Comparison of ENCODE assay signal across 14 cellular contexts in the genomic region with DNA sequence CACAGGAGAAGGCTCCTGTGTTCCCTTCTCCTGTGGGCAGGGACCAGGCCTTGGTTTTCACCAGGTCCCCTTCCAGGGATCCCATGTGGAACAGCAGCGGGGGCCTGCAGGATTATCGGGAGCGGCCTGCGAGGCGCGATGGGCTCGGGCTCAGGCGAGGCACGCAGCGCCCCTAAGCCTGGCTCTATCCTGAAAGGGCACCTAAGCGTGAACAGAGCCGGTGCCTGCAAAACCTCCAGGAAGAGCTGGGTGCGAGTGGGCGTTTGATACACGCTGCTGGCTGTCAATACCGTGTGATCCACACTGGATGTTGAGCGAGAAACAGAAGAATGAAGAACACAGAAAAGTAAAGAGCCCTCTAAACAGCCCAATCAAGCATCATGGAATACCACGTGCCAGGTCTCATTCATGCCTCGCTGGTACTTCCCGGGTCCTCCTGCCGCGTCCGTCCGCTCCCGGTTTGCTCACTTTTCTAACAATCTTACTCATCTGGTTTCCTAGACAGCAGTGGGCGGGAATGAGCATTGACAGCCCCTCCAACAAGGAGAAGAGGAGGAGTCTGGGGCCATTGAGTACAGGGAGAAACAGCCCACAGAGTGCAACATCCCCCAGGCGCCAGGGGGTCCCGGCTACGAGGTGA. TPM values are rescaled to one million over a fixed set of nuclear protein-coding genes. Genes with fewer than 3 reads are reported as not detected.
A peak's percentile ranks its signal among the peaks of the same experiment; 100 is the strongest.
DNase-seq lines count a peak whose midpoint lies in the region; ATAC-seq and TF ChIP-seq lines count a peak whose summit lies in the region.
"Had no signal": no experiment of that assay in that cellular context is flagged by ENCODE, and none has a peak within 500 bp of the region (broad histone marks: within the 10 kb centered on the region; RNA-seq: fewer than 3 reads in every experiment).

No MANE protein-coding gene starts in this region.

- H3K27ac Mint-ChIP-seq in HFFc6: peak overlapping the region; percentile 93

- intact Hi-C loops in left lung (cut with DNase I): no loop called here
- intact Hi-C loops in spleen (cut with DNase I; ENCODE audit: low total_unique reads): no loop called here

- no peak for TF ChIP-seq POLR2A in spleen (IDR thresholded peaks at IDR 0.05)

- no peaks in the 10 kb centered on the region for H3K27me3 ChIP-seq in left lung
- H3K27me3 ChIP-seq in spleen (replicated peaks in 1 of 7): no peaks in the 10 kb centered on the region

- TF ChIP-seq CTCF in HFFc6 (IDR thresholded peaks at IDR 0.05): no peak
- TF ChIP-seq CTCF in choroid plexus epithelial cell (conservative IDR thresholded peaks at IDR 0.05; ENCODE audit: low read depth, low read length): no peak
- TF ChIP-seq CTCF in left lung (IDR thresholded peaks at IDR 0.05): no peak
- TF ChIP-seq CTCF in spleen (IDR thresholded peaks at IDR 0.05 in 8 of 11, conservative IDR thresholded peaks at IDR 0.05 in 3 of 11): no peak

- peaks cover 70% of the 10 kb centered on the region for H3K4me1 Mint-ChIP-seq in HFFc6 (ENCODE audit: low read depth)

- peaks cover 4% of the 10 kb centered on the region; the same call in 1 of the 2 replicates for H3K27me3 Mint-ChIP-seq in HFFc6 (ENCODE audit: insufficient read depth)

- no peak overlapping the region for H3K4me3 ChIP-seq in choroid plexus epithelial cell (ENCODE audit: low read depth, low read length)
- H3K4me3 ChIP-seq in left lung: no peak overlapping the region
- H3K4me3 ChIP-seq in spleen: no peak overlapping the region
- H3K4me3 ChIP-seq: lower lobe of right lung had no signal

- ATAC-seq in left lung: no peak
- ATAC-seq in GM21390 (IDR thresholded peaks at IDR 0.05; ENCODE audit: unreplicated experiment): no peak
- ATAC-seq in HG03139 (IDR thresholded peaks at IDR 0.05; ENCODE audit: unreplicated experiment): no peak
- ATAC-seq: HepG2, PC-3 had no signal

- DNase-seq in HFFc6 (no peak), choroid plexus epithelial cell (ENCODE audit: low read depth) (peak; percentile 38), left lung (peak in 1 of 2 donors; percentile 77), spleen (no peak), DMS79 (lab: John Stamatoyannopoulos, UW) (no peak), GDM1 (lab: John Stamatoyannopoulos, UW) (no peak)
- DNase-seq: activated CD4-positive, alpha-beta T cell treated with anti-CD3 and anti-CD28 coated beads for 48 hours; DND-41; lower lobe of right lung; NCI-H446; PC-3 had no signal

- no peaks in the 10 kb centered on the region for H3K36me3 ChIP-seq in left lung
- peaks cover 0 to 22% (median 0%) of the 10 kb centered on the region in 6 donors for H3K36me3 ChIP-seq in spleen

- H3K9me3 Mint-ChIP-seq in HFFc6: no peaks in the 10 kb centered on the region

- H3K9me3 ChIP-seq in left lung: no peaks in the 10 kb centered on the region
- no peaks in the 10 kb centered on the region for H3K9me3 ChIP-seq in spleen
- H3K9me3 ChIP-seq: lower lobe of right lung had no signal

- no peaks in the 10 kb centered on the region for H3K36me3 Mint-ChIP-seq in HFFc6 (ENCODE audit: low read depth)

- H3K4me1 ChIP-seq in left lung (peaks cover 21 to 54% of the 10 kb centered on the region in 2 donors), spleen (peaks cover 3 to 99% (median 45%) of the 10 kb centered on the region in 6 donors)

- WGBS in spleen, 5 donors: 82 to 91% (median 83%) methylated on average over 29 of the region's 29 CpGs

- H3K27ac ChIP-seq in left lung (peak overlapping the region; percentile 40 to 73), spleen (peak overlapping the region in 5 of 8 donors; percentile 2 to 80 (median 67))
- H3K27ac ChIP-seq: lower lobe of right lung had no signal

- peak overlapping the region; percentile 66 for H3K4me3 Mint-ChIP-seq in HFFc6

RNA-seq across cellular contexts. Expression of gene OSBPL5, which starts 12.5 kb away (rescaled TPM):
- 10 to 100 TPM; 32.6 to 42.6 (median 36.7) TPM for total RNA-seq in HFFc6 (2021; fragmentation: NEBNext Ultra II Directional; extraction: Animal tissue kit (Norgen Biotek cat#: 25700))
- total RNA-seq in left lung (10 to 100 TPM; 34.5 to 39.6 TPM), spleen (10 to 100 TPM; 37.2 to 91.2 (median 73.3) TPM)
- 10 to 100 TPM in 2 of 3 donors, 1 to 10 TPM in 1; 5.1 to 21.6 (median 10.7) TPM for polyA plus RNA-seq in spleen
- total RNA-seq: HepG2 had no signal
- polyA plus RNA-seq: HepG2 had no signal
